Comparison of ENCODE assay signal across 8 cellular contexts in the genomic region with DNA sequence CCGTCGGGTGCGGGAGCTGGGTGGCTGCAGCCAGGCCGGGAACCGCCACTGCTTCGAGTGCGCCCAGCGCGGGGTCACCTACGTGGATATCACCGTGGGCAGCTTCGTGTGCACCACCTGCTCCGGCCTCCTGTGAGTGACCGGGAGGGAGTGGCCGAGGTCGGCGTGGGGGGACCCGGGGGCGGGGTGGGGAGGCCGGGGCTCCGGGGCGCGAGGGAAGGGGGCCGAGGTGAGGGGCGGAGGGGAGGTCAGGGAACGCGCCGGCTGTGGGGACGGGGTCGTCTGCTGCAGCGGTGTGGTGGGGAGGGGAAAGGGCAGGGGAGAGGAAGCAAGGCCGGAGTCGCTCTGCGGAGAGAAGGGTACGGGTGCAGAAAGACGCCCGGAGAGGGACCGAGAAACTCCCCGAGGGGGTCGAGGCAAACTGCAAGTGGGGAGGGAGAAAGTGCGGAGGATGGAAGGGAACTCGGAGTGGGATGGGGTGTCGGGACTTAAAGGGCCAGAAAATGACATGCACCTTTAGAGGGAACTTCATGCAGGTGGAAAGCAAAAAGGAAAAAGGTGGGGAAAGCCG. TPM values are rescaled to one million over a fixed set of nuclear protein-coding genes. Genes with fewer than 3 reads are reported as not detected.
DNase-seq lines count a peak whose midpoint lies in the region; ATAC-seq and TF ChIP-seq lines count a peak whose summit lies in the region.

No MANE protein-coding gene starts in this region.

- H3K9me3 ChIP-seq in heart left ventricle (no peaks in the 10 kb centered on the region), ascending aorta (no peaks in the 10 kb centered on the region), upper lobe of right lung (no peaks in the 10 kb centered on the region)

- TF ChIP-seq POLR2A in heart left ventricle (IDR thresholded peaks at IDR 0.05) (no peak), lower leg skin (IDR thresholded peaks at IDR 0.05) (no peak)

- TF ChIP-seq CTCF in heart left ventricle (IDR thresholded peaks at IDR 0.05) (no peak), ascending aorta (IDR thresholded peaks at IDR 0.05) (no peak), lower leg skin (IDR thresholded peaks at IDR 0.05) (no peak), upper lobe of right lung (IDR thresholded peaks at IDR 0.05) (no peak)

- H3K27me3 ChIP-seq in heart left ventricle = no peaks in the 10 kb centered on the region
- H3K27me3 ChIP-seq in ascending aorta = no peaks in the 10 kb centered on the region
- H3K27me3 ChIP-seq in upper lobe of right lung = no peaks in the 10 kb centered on the region

- H3K27ac ChIP-seq in heart left ventricle (peak overlapping the region in 10 of 12 donors; percentile 55 to 85 (median 72)), ascending aorta (peak overlapping the region; percentile 71 to 79), upper lobe of right lung (peak overlapping the region; percentile 74)

- DNase-seq in heart left ventricle = no peak
- no peak for DNase-seq in left ventricle myocardium superior
- DNase-seq in ascending aorta (ENCODE audit: low spot score in 2 of 2) = no peak
- DNase-seq in lower leg skin (ENCODE audit: low spot score in 2 of 2) = peak in 1 of 2 donors; percentile 87
- no peak for DNase-seq in upper lobe of right lung
- DNase-seq in NCI-H1105 (lab: John Stamatoyannopoulos, UW) = no peak
- DNase-seq in A172 (ENCODE audit: low spot score) = no peak
- DNase-seq in stimulated activated naive CD4-positive, alpha-beta T cell treated with Interleukin-2 at 50 U/mL for 16 hours (lab: John Stamatoyannopoulos, UW) = no peak

- ATAC-seq in heart left ventricle (peak in 1 of 4 donors; percentile 25), left ventricle myocardium superior (no peak), upper lobe of right lung (no peak)

- peak overlapping the region; percentile 40 to 99 (median 90) for H3K4me3 ChIP-seq in heart left ventricle
- peak overlapping the region; percentile 97 to 98 for H3K4me3 ChIP-seq in ascending aorta
- H3K4me3 ChIP-seq in lower leg skin (ENCODE audit: low read depth, poor library complexity, severe bottlenecking) = peak overlapping the region; percentile 47
- peak overlapping the region; percentile 75 for H3K4me3 ChIP-seq in upper lobe of right lung

- H3K4me1 ChIP-seq in heart left ventricle = peaks cover 0 to 39% (median 19%) of the 10 kb centered on the region in 12 donors
- H3K4me1 ChIP-seq in ascending aorta = peaks cover 8 to 24% of the 10 kb centered on the region in 2 donors
- peaks cover 19% of the 10 kb centered on the region for H3K4me1 ChIP-seq in upper lobe of right lung

- no peaks in the 10 kb centered on the region for H3K36me3 ChIP-seq in heart left ventricle
- no peaks in the 10 kb centered on the region for H3K36me3 ChIP-seq in ascending aorta
- H3K36me3 ChIP-seq in upper lobe of right lung = no peaks in the 10 kb centered on the region

- intact Hi-C loops in heart left ventricle (cut with DNase I) (loop anchor here in 4 of 10 donors (2.0 to 5.0 kb wide), 5 partner anchors 47 to 73 kb away; a partner anchor contains a TSS), left ventricle myocardium superior (cut with micrococcal nuclease) (no loop called here), ascending aorta (cut with DNase I) (loop anchor here (1.0 to 10.0 kb wide), 5 partner anchors 19 to 315 kb away; a partner anchor contains a TSS), lower leg skin (cut with DNase I; ENCODE audit: low total_unique reads) (no loop called here), upper lobe of right lung (cut with DNase I) (no loop called here)

- 0 to 2% (median 1%) methylated on average over 31 to 44 of the region's 44 CpGs for WGBS in heart left ventricle, 4 donors
- 2% methylated on average over 33 to 41 of the region's 44 CpGs for WGBS in lower leg skin, 2 donors

RNA-seq across cellular contexts. Expression of a gene that starts 0.5 kb away (rescaled TPM):
- total RNA-seq in heart left ventricle = 10 to 100 TPM; 24.1 to 36.9 (median 32.8) TPM
- polyA plus RNA-seq in heart left ventricle = 10 to 100 TPM; 12.5 to 30.8 TPM
- 24.7 TPM for total RNA-seq in left ventricle myocardium superior
- total RNA-seq in ascending aorta = 30.0 TPM
- total RNA-seq in lower leg skin = 10 to 100 TPM; 47.1 to 62.7 (median 58.6) TPM
- total RNA-seq in upper lobe of right lung = 36.0 TPM
- total RNA-seq in A172 (2014; rRNA removed; shearing (Covaris generic)) = 6.8 and 8.8 TPM in 2 replicates

RNA-seq across cellular contexts. Expression of a gene that starts 34.2 kb away (rescaled TPM):
- 1 to 10 TPM in 2 of 9 donors, under 1 TPM in 3, not detected in 4; 0.35 to 2.3 (median 0.72) TPM for total RNA-seq in heart left ventricle
- polyA plus RNA-seq in heart left ventricle = under 1 TPM; 0.30 to 0.65 TPM
- 0.77 TPM for total RNA-seq in left ventricle myocardium superior
- 11.8 TPM for total RNA-seq in ascending aorta
- total RNA-seq in lower leg skin = 1 to 10 TPM in 2 of 4 donors, not detected in 2; 1.3 to 1.7 TPM
- 6.4 TPM for total RNA-seq in upper lobe of right lung
- 0.19 and 0.55 TPM in 2 replicates for total RNA-seq in A172 (2014; rRNA removed; shearing (Covaris generic))

RNA-seq across cellular contexts. Expression of a gene that starts 46.4 kb away (rescaled TPM):
- total RNA-seq in heart left ventricle (10 to 100 TPM; 18.5 to 46.6 (median 29.2) TPM), left ventricle myocardium superior (27.3 TPM), ascending aorta (113 TPM), lower leg skin (10 to 100 TPM; 42.0 to 82.2 (median 63.7) TPM), upper lobe of right lung (88.0 TPM)
- 10 to 100 TPM; 34.1 to 42.0 TPM for polyA plus RNA-seq in heart left ventricle
- total RNA-seq in A172 (2014; rRNA removed; shearing (Covaris generic)) = 10.7 and 11.4 TPM in 2 replicates

RNA-seq across cellular contexts. Expression of a gene that starts 46.6 kb away (rescaled TPM):
- total RNA-seq in heart left ventricle = under 1 TPM in 6 of 9 donors, not detected in 3; 0.11 to 0.75 (median 0.48) TPM
- polyA plus RNA-seq in heart left ventricle = under 1 TPM in 1 of 2 donors, not detected in 1; 0.14 TPM
- 0.77 TPM for total RNA-seq in left ventricle myocardium superior
- total RNA-seq in ascending aorta = not detected
- 1 to 10 TPM in 2 of 4 donors, under 1 TPM in 2; 0.15 to 4.3 (median 0.99) TPM for total RNA-seq in lower leg skin
- 1.4 TPM for total RNA-seq in upper lobe of right lung
- total RNA-seq in A172 (2014; rRNA removed; shearing (Covaris generic)) = 0.48 TPM in 1 of 2 replicates, not detected in the other

RNA-seq across cellular contexts. Expression of a gene that starts 55.8 kb away (rescaled TPM):
- total RNA-seq in heart left ventricle = 1 to 10 TPM in 1 of 9 donors, under 1 TPM in 5, not detected in 3; 0.16 to 1.1 (median 0.35) TPM
- polyA plus RNA-seq in heart left ventricle = under 1 TPM; 0.42 to 0.50 TPM
- 0.32 TPM for total RNA-seq in left ventricle myocardium superior
- 0.96 TPM for total RNA-seq in ascending aorta
- total RNA-seq in lower leg skin = 1 to 10 TPM in 3 of 4 donors, under 1 TPM in 1; 0.39 to 2.1 (median 1.5) TPM
- 0.55 TPM for total RNA-seq in upper lobe of right lung
- total RNA-seq in A172 (2014; rRNA removed; shearing (Covaris generic)) = 0.07 TPM in 1 of 2 replicates, not detected in the other

Comparison
In these comparisons a context has a peak if more than half of its experiments do, and no peak if none do; other contexts are left out.
1. H3K4me3 ChIP-seq: peak in every context shown above with its lines; median percentile 98 in ascending aorta; 90 in heart left ventricle; 75 in upper lobe of right lung; 47 in lower leg skin.